In genomic region chr22:48558606-48559402, GRCh38 we compare ENCODE assay signal across 23 cellular contexts.
"Had no signal": no experiment of that assay in that cellular context is flagged by ENCODE, and none has a peak within 500 bp of the region (broad histone marks: within the 10 kb centered on the region; RNA-seq: fewer than 3 reads in every experiment).

No MANE protein-coding gene starts in this region.

- H2AFZ ChIP-seq: hepatocyte had no signal

- H3K27me3 ChIP-seq: dorsolateral prefrontal cortex, foreskin keratinocyte, hepatocyte, left lung had no signal

- H3K36me3 Mint-ChIP-seq: immature natural killer cell, mesothelial cell of epicardium, naive B cell had no signal

- H3K27ac Mint-ChIP-seq: immature natural killer cell, mesothelial cell of epicardium, naive B cell had no signal

- H3K4me1 Mint-ChIP-seq: immature natural killer cell, mesothelial cell of epicardium, naive B cell had no signal

- H3K4me1 ChIP-seq: esophagus muscularis mucosa, foreskin keratinocyte, gastroesophageal sphincter, left lung, lower lobe of right lung had no signal

- ATAC-seq: foreskin keratinocyte, gastroesophageal sphincter, left lung, lower lobe of right lung, mucosa of descending colon had no signal

- H3K27ac ChIP-seq: coronary artery, dorsolateral prefrontal cortex, esophagus muscularis mucosa, foreskin keratinocyte, gastroesophageal sphincter, hepatocyte, left lung, lower lobe of right lung had no signal

- H3K4me2 ChIP-seq: hepatocyte had no signal

- H3K4me3 ChIP-seq: coronary artery, dorsolateral prefrontal cortex, esophagus muscularis mucosa, gastroesophageal sphincter, hepatocyte, left lung, lower lobe of right lung, mucosa of descending colon had no signal

- H3K36me3 ChIP-seq: esophagus muscularis mucosa, gastroesophageal sphincter, left lung, lower lobe of right lung had no signal

- FAIRE-seq: colon, endothelial cell of umbilical vein, frontal cortex, kidney had no signal

- H3K9me3 Mint-ChIP-seq: immature natural killer cell, mesothelial cell of epicardium had no signal

- DNase-seq: dermis blood vessel endothelial cell; dorsolateral prefrontal cortex; effector CD4-positive, alpha-beta T cell; effector memory CD4-positive, alpha-beta T cell; foreskin keratinocyte; hypothalamus; immature natural killer cell; islet precursor cell; kidney; kidney glomerular epithelial cell; lower lobe of right lung; mesenchymal stem cell; naive B cell had no signal

- H3K79me2 ChIP-seq: hepatocyte had no signal

- H3K4me3 Mint-ChIP-seq: immature natural killer cell, mesothelial cell of epicardium, naive B cell had no signal

- H3K9me3 ChIP-seq: esophagus muscularis mucosa, gastroesophageal sphincter, left lung, lower lobe of right lung, mucosa of descending colon had no signal
